Comparison of ENCODE assay signal across 23 cellular contexts in the genomic region with DNA sequence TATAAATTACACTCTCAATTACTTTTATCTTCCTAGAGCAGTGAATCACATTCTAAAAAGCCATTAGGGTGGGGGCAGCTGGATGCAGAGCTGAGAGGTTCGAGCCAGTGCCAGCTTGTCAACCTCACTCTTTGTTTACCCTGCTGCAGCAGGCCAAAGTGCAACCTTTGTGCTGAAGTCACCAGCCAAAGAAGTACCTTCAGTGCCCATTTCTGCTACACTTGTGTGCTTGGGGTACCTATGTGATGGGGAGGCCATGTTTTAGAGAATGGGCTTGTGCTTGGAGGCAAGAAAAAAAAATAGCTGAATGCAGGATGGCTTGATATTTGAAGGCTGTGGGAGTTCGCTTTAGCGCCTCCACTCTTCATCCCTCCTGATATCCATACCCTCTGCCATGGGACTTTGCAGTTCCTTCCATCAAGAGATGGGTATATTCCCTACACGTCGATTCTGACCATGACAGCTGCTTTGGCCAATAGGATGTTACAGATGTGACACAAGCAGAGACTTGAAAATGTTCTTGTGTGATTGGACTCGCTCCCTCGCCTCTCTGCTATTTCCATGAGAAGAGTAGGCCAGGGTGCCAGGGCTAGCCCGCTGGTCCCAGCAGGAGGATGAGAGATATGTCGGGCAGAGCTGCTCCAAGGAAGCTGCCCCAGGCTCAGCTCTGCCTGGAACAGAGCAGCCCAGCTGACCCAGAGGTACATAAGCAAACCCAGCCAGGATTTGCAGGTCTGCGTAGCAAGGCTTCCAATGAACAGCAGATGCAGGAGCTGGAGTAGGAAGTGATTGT. TPM values are rescaled to one million over a fixed set of nuclear protein-coding genes. Genes with fewer than 3 reads are reported as not detected.
DNase-seq lines count a peak whose midpoint lies in the region; ATAC-seq, FAIRE-seq and TF ChIP-seq lines count a peak whose summit lies in the region.
"Had no signal": no experiment of that assay in that cellular context is flagged by ENCODE, and none has a peak within 500 bp of the region (broad histone marks: within the 10 kb centered on the region; RNA-seq: fewer than 3 reads in every experiment).

No MANE protein-coding gene starts in this region.

- no peaks in the 10 kb centered on the region for H3K23me2 ChIP-seq in H1 (ENCODE audit: low read depth, low read length)

- 0 out of 2 replicates have a peak overlapping the region, but pooled peaks have one; percentile 39 for H2BK12ac ChIP-seq in H1 (ENCODE audit: low read depth, low read length)
- H2BK12ac ChIP-seq in neuronal stem cell (ENCODE audit: low read length), result no peak overlapping the region

- no peak overlapping the region for H3K14ac ChIP-seq in H1 (ENCODE audit: insufficient read length)
- H3K14ac ChIP-seq in neuronal stem cell (ENCODE audit: low read length), result no peak overlapping the region

- no peaks in the 10 kb centered on the region for H4K20me1 ChIP-seq in H1 (replicated peaks in 1 of 2; ENCODE audit: control insufficient read depth in 1 of 2, insufficient read depth in 2 of 2, low read length in 2 of 2)

- H2AK5ac ChIP-seq in H1 (ENCODE audit: low read depth, low read length), result 0 out of 2 replicates have a peak overlapping the region, but pooled peaks have one; percentile 39
- H2AK5ac ChIP-seq in neuronal stem cell (ENCODE audit: low read depth, low read length), result no peak overlapping the region

- H3K4me3 ChIP-seq in H1 (ENCODE audit: extremely low read depth in 1 of 4, insufficient read depth in 2 of 4, low read depth in 3 of 4, low read length in 4 of 4) (no peak overlapping the region), neuronal stem cell (ENCODE audit: low read length in 2 of 2) (no peak overlapping the region), SJCRH30 (no peak overlapping the region)
- H3K4me3 ChIP-seq: breast epithelium, gastrocnemius medialis, SK-N-MC, smooth muscle cell had no signal

- ATAC-seq in HG03045 (IDR thresholded peaks at IDR 0.05; ENCODE audit: unreplicated experiment) (no peak), HG02759 (IDR thresholded peaks at IDR 0.05; ENCODE audit: unreplicated experiment) (no peak)
- ATAC-seq: activated CD4-positive, alpha-beta T cell treated with anti-CD3 and anti-CD28 coated beads for 36 hours; activated CD8-positive, alpha-beta memory T cell treated with anti-CD3 and anti-CD28 coated beads, Interleukin-2, amount 10 ng/mL, durations not matched to agents 7 days and 5 days; activated T-helper 17 cell treated with anti-CD3 and anti-CD28 coated beads, Interleukin-2, amount 50 U/mL, for 72 hours; gastrocnemius medialis had no signal

- H2BK120ac ChIP-seq in H1 (replicated peaks; ENCODE audit: low read depth, low read length), result no peak overlapping the region
- H2BK120ac ChIP-seq in neuronal stem cell (ENCODE audit: low read depth, low read length), result no peak overlapping the region

- DNase-seq in Daoy (ENCODE audit: low read depth), result peak; percentile 34
- DNase-seq in NCI-H2227 (lab: John Stamatoyannopoulos, UW; ENCODE audit: unreplicated experiment), result peak; percentile 35
- no peak for DNase-seq in H1 (ENCODE audit: low read depth in 1 of 2, low spot score in 2 of 2)
- DNase-seq in neuronal stem cell (ENCODE audit: low spot score), result no peak
- DNase-seq in SJCRH30, result no peak
- DNase-seq: activated CD4-positive, alpha-beta T cell treated with anti-CD3 and anti-CD28 coated beads for 36 hours; activated CD8-positive, alpha-beta memory T cell treated with anti-CD3 and anti-CD28 coated beads, Interleukin-2, amount 10 ng/mL, durations not matched to agents 7 days and 5 days; Calu3; erythroblast; gastrocnemius medialis; GF-D8; NCI-H2029; NCI-H524 treated with DMSO at 0.1 percent for 48 hours; stimulated activated CD4-positive, alpha-beta T cell treated with anti-CD3 and anti-CD28 coated beads, Interleukin-4, amount 100 ng/mL, for 24 hours; T1000 had no signal

- H3K9me3 ChIP-seq in H1 (ENCODE audit: insufficient read depth in 2 of 2, low read depth in 1 of 2, low read length in 1 of 2) (no peaks in the 10 kb centered on the region), neuronal stem cell (replicated peaks in 1 of 2; ENCODE audit: control insufficient read depth in 2 of 2, insufficient read depth in 1 of 2, low read depth in 1 of 2, low read length in 2 of 2) (no peaks in the 10 kb centered on the region), SJCRH30 (replicated peaks) (no peaks in the 10 kb centered on the region)
- H3K9me3 ChIP-seq: breast epithelium, gastrocnemius medialis had no signal

- FAIRE-seq in H1 (lab: Jason Lieb, UNC), result no peak
- FAIRE-seq: GM12892 had no signal

- no peak overlapping the region for H3K4me2 ChIP-seq in H1 (ENCODE audit: insufficient read depth in 1 of 2, low read depth in 2 of 2, low read length in 2 of 2)
- H3K4me2 ChIP-seq in neuronal stem cell (ENCODE audit: insufficient read depth, low read length, poor library complexity, severe bottlenecking), result no peak overlapping the region
- H3K4me2 ChIP-seq: smooth muscle cell had no signal

- H3K27me3 ChIP-seq in H1 (replicated peaks in 1 of 4; ENCODE audit: control insufficient read depth in 3 of 4, extremely low read depth in 1 of 4, insufficient read depth in 3 of 4, low read length in 3 of 4), result no peaks in the 10 kb centered on the region
- H3K27me3 ChIP-seq in neuronal stem cell (ENCODE audit: control insufficient read depth in 3 of 3, insufficient read depth in 3 of 3, low read depth in 1 of 3, low read length in 3 of 3), result no peaks in the 10 kb centered on the region
- H3K27me3 ChIP-seq in SJCRH30, result no peaks in the 10 kb centered on the region
- H3K27me3 ChIP-seq: breast epithelium, gastrocnemius medialis had no signal

- H2AFZ ChIP-seq in H1 (ENCODE audit: low read length) (0 out of 2 replicates have a peak overlapping the region, but pooled peaks have one; percentile 7), neuronal stem cell (ENCODE audit: low read length) (peak overlapping the region; percentile 74)
- H2AFZ ChIP-seq: parathyroid adenoma had no signal

- H2BK5ac ChIP-seq in H1 (ENCODE audit: low read depth, low read length) (no peak overlapping the region), neuronal stem cell (ENCODE audit: low read length) (peak overlapping the region; percentile 1)

- no peaks in the 10 kb centered on the region for H3K79me2 ChIP-seq in H1 (ENCODE audit: control insufficient read depth in 1 of 2, insufficient read depth in 2 of 2, low read length in 2 of 2)
- H3K79me2 ChIP-seq: parathyroid adenoma had no signal

- CTCF ChIA-PET in H1 (lab: Charles Lee; ENCODE audit: partially characterized antibody), result interaction anchor here (0.6 to 4.6 kb wide), 11 partner anchors 9 to 258 kb away, joined by 3 to 20 read pairs (median 3); no protein-coding TSS in a partner anchor

- TF ChIP-seq RAD21 in H1 (IDR thresholded peaks at IDR 0.05 in 1 of 2, conservative IDR thresholded peaks at IDR 0.05 in 1 of 2; ENCODE audit: low read depth in 2 of 2, low read length in 2 of 2), result no peak

- H4K8ac ChIP-seq in H1 (ENCODE audit: extremely low read depth, insufficient read depth, low read length) (no peak overlapping the region), neuronal stem cell (ENCODE audit: low read depth, low read length) (peak overlapping the region; percentile 53)

- POLR2A ChIA-PET in H1 (lab: Charles Lee; ENCODE audit: partially characterized antibody), result interaction anchor here (0.6 to 1.4 kb wide), 3 partner anchors 7 to 14 kb away, joined by 3 to 4 read pairs (median 3); no protein-coding TSS in a partner anchor

- H2BK15ac ChIP-seq in H1 (ENCODE audit: low read length), result peak overlapping the region; percentile 40; the same call in 1 of the 2 replicates
- H2BK15ac ChIP-seq in neuronal stem cell (ENCODE audit: low read length), result peak overlapping the region; percentile 23

- no peak overlapping the region for H4K91ac ChIP-seq in H1 (replicated peaks; ENCODE audit: insufficient read length, low read length)
- no peak overlapping the region for H4K91ac ChIP-seq in neuronal stem cell (ENCODE audit: low read depth, low read length, poor library complexity)

- H3K9ac ChIP-seq in H1 (replicated peaks in 1 of 4; ENCODE audit: extremely low read depth in 1 of 4, low read depth in 3 of 4, low read length in 3 of 4), result no peak overlapping the region
- H3K9ac ChIP-seq in neuronal stem cell (ENCODE audit: low read depth, low read length, poor library complexity), result no peak overlapping the region
- H3K9ac ChIP-seq: parathyroid adenoma had no signal

- no peak overlapping the region for H4K5ac ChIP-seq in H1 (ENCODE audit: insufficient read length, low read depth, low read length)

- H3K56ac ChIP-seq in H1 (replicated peaks; ENCODE audit: insufficient read length, low read depth, low read length), result no peak overlapping the region

- H3K79me1 ChIP-seq in H1 (ENCODE audit: low read depth, low read length), result no peaks in the 10 kb centered on the region
- no peaks in the 10 kb centered on the region for H3K79me1 ChIP-seq in neuronal stem cell (ENCODE audit: low read depth, low read length)

- H3K23ac ChIP-seq in H1 (ENCODE audit: insufficient read length), result no peak overlapping the region
- H3K23ac ChIP-seq in neuronal stem cell (ENCODE audit: low read depth, low read length, poor library complexity), result no peak overlapping the region

- H3K36me3 ChIP-seq in H1 (ENCODE audit: control insufficient read depth in 2 of 4, insufficient read depth in 4 of 4, low read length in 3 of 4), result no peaks in the 10 kb centered on the region
- H3K36me3 ChIP-seq in neuronal stem cell (replicated peaks in 1 of 2; ENCODE audit: control insufficient read depth in 2 of 2, insufficient read depth in 2 of 2, low read length in 2 of 2), result no peaks in the 10 kb centered on the region
- no peaks in the 10 kb centered on the region for H3K36me3 ChIP-seq in SJCRH30
- H3K36me3 ChIP-seq: breast epithelium, gastrocnemius medialis had no signal

- 92% methylated on average over 10 of the region's 10 CpGs; no CpG with 5 or more reads in 1 of the 2 experiments for WGBS in H1 (ENCODE audit: extremely low coverage in 1 of 2, insufficient coverage in 1 of 2, insufficient read length in 1 of 2, insufficient replicate concordance in 2 of 2, low coverage in 1 of 2, low lambda C conversion rate in 2 of 2, missing lambda C conversion rate in 1 of 2), 2 experiments
- no CpG with 5 or more reads among the region's 10 CpGs for WGBS in neuronal stem cell (ENCODE audit: extremely low coverage in 2 of 2, insufficient read length in 2 of 2, insufficient replicate concordance in 1 of 2), 2 donors

- H2BK20ac ChIP-seq in H1 (ENCODE audit: low read length), result no peak overlapping the region

- no peak for TF ChIP-seq EP300 in H1 (IDR thresholded peaks at IDR 0.05; ENCODE audit: borderline replicate concordance in 1 of 2, low read depth in 2 of 2, low read length in 2 of 2)

- H3K4me1 ChIP-seq in H1 (replicated peaks in 1 of 4; ENCODE audit: control insufficient read depth in 3 of 4, insufficient read depth in 4 of 4, low read length in 3 of 4), result peaks cover 0 to 2% (median 0%) of the 10 kb centered on the region in 4 experiments; a peak in 3 of 7 replicates
- H3K4me1 ChIP-seq in neuronal stem cell (ENCODE audit: control insufficient read depth in 2 of 2, insufficient read depth in 1 of 2, low read depth in 1 of 2, low read length in 2 of 2), result peaks cover 4 to 9% of the 10 kb centered on the region in 2 donors
- no peaks in the 10 kb centered on the region for H3K4me1 ChIP-seq in SJCRH30
- H3K4me1 ChIP-seq: breast epithelium, gastrocnemius medialis, parathyroid adenoma had no signal

- no peak for TF ChIP-seq CTCF in H1 (IDR thresholded peaks at IDR 0.05; ENCODE audit: control extremely low read depth in 1 of 3, insufficient read depth in 1 of 3, low read depth in 1 of 3, low read length in 3 of 3)

- no peak for TF ChIP-seq POLR2A in H1 (IDR thresholded peaks at IDR 0.05; ENCODE audit: control extremely low read depth in 1 of 2, low read depth in 2 of 2, low read length in 2 of 2)

- no peak overlapping the region for H3K4ac ChIP-seq in H1 (replicated peaks; ENCODE audit: insufficient read length, low read depth, low read length)
- peak overlapping the region; percentile 0 for H3K4ac ChIP-seq in neuronal stem cell (ENCODE audit: low read length)

- H3K27ac ChIP-seq in H1 (ENCODE audit: low read depth, low read length) (no peak overlapping the region), neuronal stem cell (replicated peaks; ENCODE audit: low read length) (no peak overlapping the region), SJCRH30 (no peak overlapping the region)
- H3K27ac ChIP-seq: breast epithelium, gastrocnemius medialis, parathyroid adenoma, SK-N-MC had no signal

- H3K18ac ChIP-seq in H1 (ENCODE audit: extremely low read depth, low read length) (peak overlapping the region; percentile 24), neuronal stem cell (ENCODE audit: low read length) (peak overlapping the region; percentile 81)

RNA-seq across cellular contexts. Expression of a gene that starts 12.7 kb away (rescaled TPM):
- 1.4 and 2.0 TPM in 2 replicates for total RNA-seq in Daoy (2014; rRNA removed; shearing (Covaris generic))
- total RNA-seq in H1 (2021; fragmentation: NEBNext Ultra II Directional; extraction: Animal tissue kit (Norgen Biotek cat#: 25700)), result 55.2 and 56.6 TPM in 2 replicates
- polyA plus RNA-seq in H1 (2011; rRNA removed), result 13.4 and 20.2 TPM in 2 replicates
- 15.8 TPM for polyA plus RNA-seq in H1 (2011; cell fraction: cytosol; rRNA removed)
- polyA plus RNA-seq in H1 (2011; cell fraction: nucleus; rRNA removed), result 21.3 TPM
- 14.2 to 20.0 TPM (median 15.9 TPM) in 4 replicates for polyA plus RNA-seq in H1 (2012, experiment 1 of 2)
- 4.5 TPM for polyA plus RNA-seq in H1 (2012, experiment 2 of 2)
- polyA plus RNA-seq in H1 (2013, experiment 1 of 2), result 33.6 TPM
- polyA plus RNA-seq in H1 (2013, experiment 2 of 2), result 37.1 TPM
- 30.0 and 33.0 TPM in 2 replicates for polyA minus RNA-seq in H1 (2011; rRNA and poly(A)+ RNA removed)
- polyA minus RNA-seq in H1 (2011; cell fraction: cytosol; rRNA and poly(A)+ RNA removed), result 44.0 TPM
- polyA minus RNA-seq in H1 (2011; cell fraction: nucleus; rRNA and poly(A)+ RNA removed), result 60.7 TPM
- polyA plus RNA-seq in neuronal stem cell (2013, experiment 1 of 2), result 267 TPM
- 274 TPM for polyA plus RNA-seq in neuronal stem cell (2013, experiment 2 of 2)
- 4.2 and 4.3 TPM in 2 replicates for total RNA-seq in SJCRH30 (2014; rRNA removed; shearing (Covaris generic))

Comparison
In these comparisons a context has a peak if more than half of its experiments do, and no peak if none do; other contexts are left out.
1. DNase-seq: peak in Daoy (single experiment) and NCI-H2227 (single experiment); none in H1 (0 of 2), neuronal stem cell (single experiment) and SJCRH30 (0 of 2).
2. RNA of a gene that starts 12.7 kb away (total RNA-seq): 55.2 to 56.6 TPM in H1; 4.2 to 4.3 TPM in SJCRH30 and 1.4 to 2.0 TPM in Daoy; every median in the first group is over 10 times any median in the second.